Comparison of ENCODE assay signal across 9 cellular contexts in the genomic region with DNA sequence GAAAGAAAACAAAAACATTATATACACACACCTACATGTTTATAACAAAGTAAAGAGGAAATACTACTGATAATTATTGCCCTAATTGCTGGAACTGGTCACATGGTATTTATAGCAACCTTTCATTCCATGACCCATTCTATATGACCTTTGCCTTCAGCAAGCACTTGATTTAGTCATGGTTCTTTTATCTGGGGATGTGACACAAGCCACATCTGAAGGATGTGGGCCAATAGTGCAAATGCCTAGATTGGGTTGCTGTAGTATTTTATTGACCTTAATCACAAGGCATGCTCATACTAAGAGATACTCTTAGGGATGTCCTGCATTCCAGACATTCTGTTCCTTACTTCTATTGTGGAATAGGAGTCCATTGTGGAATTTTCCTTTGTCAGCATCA.
"Had no signal": no experiment of that assay in that cellular context is flagged by ENCODE, and none has a peak within 500 bp of the region (broad histone marks: within the 10 kb centered on the region; RNA-seq: fewer than 3 reads in every experiment).

No MANE protein-coding gene starts in this region.

- ATAC-seq: K562 had no signal

- H2AFZ ChIP-seq: GM23248 had no signal

- FAIRE-seq: H1, H54, HTR-8/SVneo, K562 had no signal

- H3K4me1 Mint-ChIP-seq: H9 had no signal

- H3K4me3 Mint-ChIP-seq: H9 had no signal

- H3K27ac Mint-ChIP-seq: H9 had no signal

- H3K27ac ChIP-seq: GM23248 had no signal

- H3K4me3 ChIP-seq: GM23248, K562 had no signal

- DNase-seq: GM23248, H9, HCEC 1CT, IMR-90, KG1 had no signal
